In genomic region chr12:3154006-3154405, GRCh38 we compare ENCODE assay signal across 26 cellular contexts.
"Had no signal": no experiment of that assay in that cellular context is flagged by ENCODE, and none has a peak within 500 bp of the region (broad histone marks: within the 10 kb centered on the region; RNA-seq: fewer than 3 reads in every experiment).

No MANE protein-coding gene starts in this region.

- H3K27ac ChIP-seq: ascending aorta, SJSA1 had no signal

- H3K27me3 ChIP-seq: ascending aorta, body of pancreas, MG63, SJSA1 had no signal

- H3K9me3 Mint-ChIP-seq: activated CD4-positive, alpha-beta T cell treated with anti-CD3 and anti-CD28 coated beads, Interleukin-2, amount 10 ng/mL, durations not matched to agents 24 days and 14 days; activated naive CD4-positive, alpha-beta T cell treated with anti-CD3 and anti-CD28 coated beads, Interleukin-2, amount 50 U/mL, for 72 hours; activated naive CD8-positive, alpha-beta T cell treated with anti-CD3 and anti-CD28 coated beads, Interleukin-2, amount 50 U/mL, for 24 hours; activated T-cell treated with anti-CD3 and anti-CD28 coated beads, Interleukin-2, amount 50 U/mL, for 4 hours; T-helper 1 cell treated with Interleukin-12 subunit alpha and Interleukin-12 subunit beta and Interleukin-4 antibody, amounts not matched to agents 30 μg/mL and 1 μg/mL, for 36 hours had no signal

- DNase-seq: activated CD4-positive, alpha-beta T cell treated with anti-CD3 and anti-CD28 coated beads, Interleukin-2, amount 10 ng/mL, durations not matched to agents 24 days and 14 days; activated CD4-positive, alpha-beta T cell treated with anti-CD3 and anti-CD28 coated beads, Interleukin-2, amount 50 U/mL, for 48 hours; activated CD4-positive, CD25-positive, alpha-beta regulatory T cell treated with anti-CD3 and anti-CD28 coated beads, Interleukin-2, amount 50 U/mL, for 72 hours; activated CD8-positive, alpha-beta memory T cell treated with anti-CD3 and anti-CD28 coated beads, Interleukin-2, amount 10 ng/mL, durations not matched to agents 7 days and 5 days; activated effector memory CD4-positive, alpha-beta T cell treated with anti-CD3 and anti-CD28 coated beads, Interleukin-2, amount 50 U/mL, for 16 hours; activated naive CD4-positive, alpha-beta T cell treated with Interleukin-2 at 50 U/mL for 16 hours; activated naive CD8-positive, alpha-beta T cell treated with anti-CD3 and anti-CD28 coated beads, Interleukin-2, amount 50 U/mL, for 24 hours; activated T-cell treated with anti-CD3 and anti-CD28 coated beads, Interleukin-2, amount 50 U/mL, for 4 hours; amniotic stem cell; body of pancreas; MG63; MV-4-11; NCI-H1092 treated with DMSO at 0.1 percent for 48 hours; NCI-H1417 treated with DMSO at 0.1 percent for 48 hours; NCI-H1694; NCI-H2029 treated with DMSO at 0.1 percent for 48 hours; NCI-H345; NCI-H510A; NCI-H526 treated with DMSO at 0.1 percent for 48 hours; NCI-H82; PC-3; SHP77 had no signal

- H3K4me1 Mint-ChIP-seq: activated CD4-positive, alpha-beta T cell treated with anti-CD3 and anti-CD28 coated beads, Interleukin-2, amount 10 ng/mL, durations not matched to agents 24 days and 14 days had no signal

- H3K36me3 Mint-ChIP-seq: activated CD8-positive, alpha-beta memory T cell treated with anti-CD3 and anti-CD28 coated beads, Interleukin-2, amount 10 ng/mL, durations not matched to agents 7 days and 5 days; activated naive CD4-positive, alpha-beta T cell treated with anti-CD3 and anti-CD28 coated beads, Interleukin-2, amount 50 U/mL, for 72 hours had no signal

- H3K4me3 ChIP-seq: ascending aorta, body of pancreas, MG63, SJSA1 had no signal

- H3K27ac Mint-ChIP-seq: activated CD4-positive, alpha-beta T cell treated with anti-CD3 and anti-CD28 coated beads, Interleukin-2, amount 10 ng/mL, durations not matched to agents 24 days and 14 days; activated CD8-positive, alpha-beta memory T cell treated with anti-CD3 and anti-CD28 coated beads, Interleukin-2, amount 10 ng/mL, durations not matched to agents 7 days and 5 days; activated naive CD4-positive, alpha-beta T cell treated with anti-CD3 and anti-CD28 coated beads, Interleukin-2, amount 50 U/mL, for 72 hours; activated naive CD8-positive, alpha-beta T cell treated with anti-CD3 and anti-CD28 coated beads, Interleukin-2, amount 50 U/mL, for 24 hours; T-helper 1 cell treated with Interleukin-12 subunit alpha and Interleukin-12 subunit beta and Interleukin-4 antibody, amounts not matched to agents 30 μg/mL and 1 μg/mL, for 36 hours had no signal

- H3K9me3 ChIP-seq: ascending aorta, body of pancreas, MG63, SJSA1 had no signal

- H3K36me3 ChIP-seq: ascending aorta, MG63, SJSA1 had no signal

- H3K27me3 Mint-ChIP-seq: activated naive CD8-positive, alpha-beta T cell treated with anti-CD3 and anti-CD28 coated beads, Interleukin-2, amount 50 U/mL, for 24 hours had no signal

- H3K4me3 Mint-ChIP-seq: activated CD4-positive, alpha-beta T cell treated with anti-CD3 and anti-CD28 coated beads, Interleukin-2, amount 10 ng/mL, durations not matched to agents 24 days and 14 days; activated CD8-positive, alpha-beta memory T cell treated with anti-CD3 and anti-CD28 coated beads, Interleukin-2, amount 10 ng/mL, durations not matched to agents 7 days and 5 days; activated naive CD8-positive, alpha-beta T cell treated with anti-CD3 and anti-CD28 coated beads, Interleukin-2, amount 50 U/mL, for 24 hours; activated T-cell treated with anti-CD3 and anti-CD28 coated beads, Interleukin-2, amount 50 U/mL, for 4 hours; T-helper 1 cell treated with Interleukin-12 subunit alpha and Interleukin-12 subunit beta and Interleukin-4 antibody, amounts not matched to agents 30 μg/mL and 1 μg/mL, for 36 hours had no signal

- ATAC-seq: activated CD8-positive, alpha-beta memory T cell treated with anti-CD3 and anti-CD28 coated beads, Interleukin-2, amount 10 ng/mL, durations not matched to agents 7 days and 5 days; activated naive CD4-positive, alpha-beta T cell treated with anti-CD3 and anti-CD28 coated beads, Interleukin-2, amount 50 U/mL, for 72 hours; activated naive CD8-positive, alpha-beta T cell treated with anti-CD3 and anti-CD28 coated beads, Interleukin-2, amount 50 U/mL, for 24 hours; activated T-cell treated with anti-CD3 and anti-CD28 coated beads, Interleukin-2, amount 50 U/mL, for 4 hours; body of pancreas; PC-3 had no signal
